1 cellular context compared by ENCODE assay signal in genomic region chr7:27693794-27694193, GRCh38.
A peak's percentile ranks its signal among the peaks of the same experiment; 100 is the strongest.
TF ChIP-seq lines count a peak whose summit lies in the region.

No MANE protein-coding gene starts in this region.

TF ChIP-seq in HepG2, 621 proteins besides CTCF, POLR2A, EP300 and RAD21 (continues in another document):
- TF ChIP-seq ZNF891 (CRISPR knock-in tag; IDR thresholded peaks at IDR 0.05): no peak
- TF ChIP-seq BORCS8-MEF2B (CRISPR knock-in tag; IDR thresholded peaks at IDR 0.05): no peak
- no peak for TF ChIP-seq ZNF749 (CRISPR knock-in tag; IDR thresholded peaks at IDR 0.05; ENCODE audit: borderline replicate concordance)
- no peak for TF ChIP-seq ETS1 (CRISPR knock-in tag; IDR thresholded peaks at IDR 0.05)
- no peak for TF ChIP-seq EHMT2 (IDR thresholded peaks at IDR 0.05; ENCODE audit: borderline replicate concordance, low read depth, low read length)
- TF ChIP-seq ZNF512 (CRISPR knock-in tag; IDR thresholded peaks at IDR 0.05): no peak
- TF ChIP-seq ZBTB10 (CRISPR knock-in tag; IDR thresholded peaks at IDR 0.05; ENCODE audit: borderline replicate concordance): no peak
- TF ChIP-seq ZBTB2 (CRISPR knock-in tag; IDR thresholded peaks at IDR 0.05; ENCODE audit: low read depth): no peak
- peak; percentile 90 for TF ChIP-seq ETV5 (CRISPR knock-in tag; IDR thresholded peaks at IDR 0.05; ENCODE audit: borderline replicate concordance)
- TF ChIP-seq JARID2 (CRISPR knock-in tag; IDR thresholded peaks at IDR 0.05; ENCODE audit: insufficient replicate concordance): no peak
- TF ChIP-seq ATF7-NPFF (CRISPR knock-in tag; IDR thresholded peaks at IDR 0.05; ENCODE audit: low read depth): no peak
- no peak for TF ChIP-seq ZNF441 (CRISPR knock-in tag; IDR thresholded peaks at IDR 0.05; ENCODE audit: borderline replicate concordance)
- peak in 1 of 2 experiments; percentile 54; a peak in 1 of 4 replicates for TF ChIP-seq KLF16 (CRISPR knock-in tag; IDR thresholded peaks at IDR 0.05)
- TF ChIP-seq ZBTB38 (CRISPR knock-in tag; IDR thresholded peaks at IDR 0.05): no peak
- no peak for TF ChIP-seq NFKB2 (CRISPR knock-in tag; IDR thresholded peaks at IDR 0.05; ENCODE audit: borderline replicate concordance)
- TF ChIP-seq ZKSCAN5 (CRISPR knock-in tag; IDR thresholded peaks at IDR 0.05): no peak
- TF ChIP-seq PHB2 (IDR thresholded peaks at IDR 0.05; ENCODE audit: partially characterized antibody): no peak
- TF ChIP-seq ZNF296 (CRISPR knock-in tag; conservative IDR thresholded peaks at IDR 0.05): no peak
- no peak for TF ChIP-seq ZNF484 (CRISPR knock-in tag; IDR thresholded peaks at IDR 0.05; ENCODE audit: borderline replicate concordance, low read depth)
- TF ChIP-seq ZNF761 (CRISPR knock-in tag; conservative IDR thresholded peaks at IDR 0.05): no peak
- no peak for TF ChIP-seq MED13 (CRISPR knock-in tag; IDR thresholded peaks at IDR 0.05)
- peak; percentile 37; the same call in 1 of the 2 replicates for TF ChIP-seq IRF2 (CRISPR knock-in tag; IDR thresholded peaks at IDR 0.05)
- TF ChIP-seq GTF3A (CRISPR knock-in tag; conservative IDR thresholded peaks at IDR 0.05): no peak
- no peak for TF ChIP-seq ZNF674 (CRISPR knock-in tag; IDR thresholded peaks at IDR 0.05; ENCODE audit: low read depth)
- TF ChIP-seq STAT5B (CRISPR knock-in tag; IDR thresholded peaks at IDR 0.05): no peak
- TF ChIP-seq RBAK (CRISPR knock-in tag; IDR thresholded peaks at IDR 0.05): no peak
- no peak for TF ChIP-seq ZNF251 (CRISPR knock-in tag; IDR thresholded peaks at IDR 0.05)
- TF ChIP-seq SMAD3 (CRISPR knock-in tag; IDR thresholded peaks at IDR 0.05): no peak
- no peak for TF ChIP-seq ZNF280B (CRISPR knock-in tag; IDR thresholded peaks at IDR 0.05; ENCODE audit: borderline replicate concordance)
- TF ChIP-seq ZNF451 (CRISPR knock-in tag; IDR thresholded peaks at IDR 0.05): no peak
- TF ChIP-seq NFE2 (CRISPR knock-in tag; IDR thresholded peaks at IDR 0.05): no peak
- peak; percentile 64; the same call in 1 of the 2 replicates for TF ChIP-seq ERF (CRISPR knock-in tag; IDR thresholded peaks at IDR 0.05)
- TF ChIP-seq TFDP2 (CRISPR knock-in tag; IDR thresholded peaks at IDR 0.05): no peak
- TF ChIP-seq ZNF138 (CRISPR knock-in tag; IDR thresholded peaks at IDR 0.05; ENCODE audit: low read depth): no peak
- no peak for TF ChIP-seq ZNF563 (CRISPR knock-in tag; IDR thresholded peaks at IDR 0.05)
- TF ChIP-seq ZNF552 (CRISPR knock-in tag; IDR thresholded peaks at IDR 0.05; ENCODE audit: borderline replicate concordance): no peak
- no peak for TF ChIP-seq ZNF362 (CRISPR knock-in tag; IDR thresholded peaks at IDR 0.05; ENCODE audit: borderline replicate concordance)
- TF ChIP-seq CAMTA2 (CRISPR knock-in tag; IDR thresholded peaks at IDR 0.05; ENCODE audit: borderline replicate concordance): no peak
- no peak for TF ChIP-seq KLF9 (CRISPR knock-in tag; IDR thresholded peaks at IDR 0.05; ENCODE audit: low read depth)
- no peak for TF ChIP-seq LCORL (IDR thresholded peaks at IDR 0.05)
- TF ChIP-seq LCORL (CRISPR knock-in tag; IDR thresholded peaks at IDR 0.05): peak; percentile 77
- peak; percentile 50 for TF ChIP-seq PAXIP1 (CRISPR knock-in tag; conservative IDR thresholded peaks at IDR 0.05)
- TF ChIP-seq REST (IDR thresholded peaks at IDR 0.05; ENCODE audit: borderline replicate concordance in 1 of 2, low read depth in 1 of 2, low read length in 2 of 2): no peak
- TF ChIP-seq FOXO4 (CRISPR knock-in tag; conservative IDR thresholded peaks at IDR 0.05): no peak
- TF ChIP-seq POGZ (CRISPR knock-in tag; IDR thresholded peaks at IDR 0.05): peak; percentile 70
- TF ChIP-seq CHD2 (IDR thresholded peaks at IDR 0.05; ENCODE audit: low read depth, low read length): no peak
- TF ChIP-seq ZNF501 (CRISPR knock-in tag; IDR thresholded peaks at IDR 0.05): no peak
- no peak for TF ChIP-seq SALL2 (CRISPR knock-in tag; IDR thresholded peaks at IDR 0.05)
- no peak for TF ChIP-seq ZNF17 (CRISPR knock-in tag; IDR thresholded peaks at IDR 0.05)
